8 cellular contexts compared by ENCODE assay signal in the genomic region with DNA sequence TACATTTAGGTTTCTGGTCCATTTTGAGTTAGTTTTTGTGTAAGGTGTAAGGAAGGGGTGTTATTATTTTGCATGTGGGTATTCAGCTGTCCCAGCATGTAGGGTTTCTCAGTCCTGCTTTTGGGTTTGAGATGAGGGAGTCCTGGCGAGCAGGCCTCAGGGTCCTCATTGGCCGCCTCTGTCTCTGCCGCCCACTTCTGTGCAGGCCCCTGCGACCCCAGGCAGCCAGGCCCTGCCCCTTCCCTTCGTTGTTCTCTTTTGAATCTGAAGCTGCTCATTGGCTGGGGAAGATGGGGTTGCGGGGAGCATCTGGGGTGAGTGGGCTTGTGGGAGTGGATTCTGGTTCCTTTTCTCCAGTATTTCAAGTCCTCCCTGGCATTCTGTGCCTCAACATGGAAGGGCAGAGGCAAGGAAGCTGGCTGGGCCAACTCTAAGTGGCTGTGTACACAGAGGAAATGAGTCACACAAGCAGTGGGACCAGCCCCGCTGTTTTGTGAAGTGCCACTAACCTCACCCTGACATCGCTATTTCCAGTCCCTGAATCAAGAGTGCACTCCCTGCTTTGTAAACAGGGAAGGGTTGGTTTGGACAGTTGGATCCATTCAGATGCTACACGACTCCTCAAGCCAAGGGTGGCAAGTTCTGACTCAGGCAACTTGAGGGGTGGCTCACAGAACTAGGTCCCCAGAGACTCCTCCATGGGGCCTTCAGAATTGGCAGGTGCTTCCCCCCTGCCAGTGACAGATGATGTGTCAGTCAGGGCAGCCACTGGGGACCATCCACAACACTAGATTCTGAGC.
DNase-seq lines count a peak whose midpoint lies in the region; ATAC-seq and TF ChIP-seq lines count a peak whose summit lies in the region.
"Not testable (repeated sequence)": the region's sequence is repeated elsewhere in the genome, so short reads cannot be mapped to it uniquely, and the experiment has no call there.

No MANE protein-coding gene starts in this region.

- not testable (repeated sequence) for H3K36me3 ChIP-seq in upper lobe of right lung

- H3K27ac Mint-ChIP-seq in HFFc6 = peak overlapping the region; percentile 91

- not testable (repeated sequence) for H3K9me3 Mint-ChIP-seq in HFFc6

- H3K4me3 ChIP-seq in fibroblast of the aortic adventitia (ENCODE audit: low read depth, low read length); upper lobe of right lung: not testable (repeated sequence)

- H3K4me1 Mint-ChIP-seq in HFFc6 (ENCODE audit: low read depth) = peaks cover 28% of the 10 kb centered on the region

- intact Hi-C loops in sciatic nerve (cut with DNase I); upper lobe of right lung (cut with DNase I): not testable (repeated sequence)

- peak overlapping the region; percentile 71 for H3K27ac ChIP-seq in upper lobe of right lung

- H3K4me3 Mint-ChIP-seq in HFFc6 = not testable (repeated sequence)

- not testable (repeated sequence) for TF ChIP-seq CTCF in GM13976 (IDR thresholded peaks at IDR 0.05; ENCODE audit: borderline replicate concordance, control extremely low read depth, extremely low read depth, insufficient read depth, missing control alignments); HFFc6 (IDR thresholded peaks at IDR 0.05); fibroblast of the aortic adventitia (IDR thresholded peaks at IDR 0.05; ENCODE audit: insufficient read depth, low read length); upper lobe of right lung (IDR thresholded peaks at IDR 0.05)

- H3K4me1 ChIP-seq in upper lobe of right lung = peaks cover 11% of the 10 kb centered on the region

- not testable (repeated sequence) for H3K9me3 ChIP-seq in upper lobe of right lung

- H3K27me3 ChIP-seq in upper lobe of right lung = not testable (repeated sequence)

- H3K27me3 Mint-ChIP-seq in HFFc6 (ENCODE audit: insufficient read depth) = not testable (repeated sequence)

- peaks cover 11% of the 10 kb centered on the region; the same call in 1 of the 2 replicates for H3K36me3 Mint-ChIP-seq in HFFc6 (ENCODE audit: low read depth)

- peak; percentile 64 for ATAC-seq in sciatic nerve
- peak; percentile 98 for ATAC-seq in upper lobe of right lung

- DNase-seq in GM13976 (ENCODE audit: low spot score) (peak; percentile 47), HFFc6 (peak; percentile 74), KG1 (lab: John Stamatoyannopoulos, UW) (peak; percentile 44), RPMI7951 (ENCODE audit: low read depth) (peak; percentile 81), activated T-helper 1 cell treated with Interleukin-2 at 50 U/mL for 16 hours (ENCODE audit: low read depth) (peak; percentile 26), fibroblast of the aortic adventitia (ENCODE audit: low read depth) (peak; percentile 33), sciatic nerve (ENCODE audit: low spot score) (peak; percentile 61), upper lobe of right lung (peak; percentile 85)

- in situ Hi-C loops in GM13976 (cut with MboI; ENCODE audit: low sequenced_read_pairs, unreplicated experiment) = not testable (repeated sequence)

Comparison
In these comparisons a context has a peak if more than half of its experiments do, and no peak if none do; other contexts are left out.
1. DNase-seq: peak in every context shown above with its lines; median percentile 85 in upper lobe of right lung; 81 in RPMI7951; 74 in HFFc6; 61 in sciatic nerve; 47 in GM13976; 44 in KG1; 33 in fibroblast of the aortic adventitia; 26 in activated T-helper 1 cell treated with Interleukin-2 at 50 U/mL for 16 hours.